28 cellular contexts compared by ENCODE assay signal in the genomic region with DNA sequence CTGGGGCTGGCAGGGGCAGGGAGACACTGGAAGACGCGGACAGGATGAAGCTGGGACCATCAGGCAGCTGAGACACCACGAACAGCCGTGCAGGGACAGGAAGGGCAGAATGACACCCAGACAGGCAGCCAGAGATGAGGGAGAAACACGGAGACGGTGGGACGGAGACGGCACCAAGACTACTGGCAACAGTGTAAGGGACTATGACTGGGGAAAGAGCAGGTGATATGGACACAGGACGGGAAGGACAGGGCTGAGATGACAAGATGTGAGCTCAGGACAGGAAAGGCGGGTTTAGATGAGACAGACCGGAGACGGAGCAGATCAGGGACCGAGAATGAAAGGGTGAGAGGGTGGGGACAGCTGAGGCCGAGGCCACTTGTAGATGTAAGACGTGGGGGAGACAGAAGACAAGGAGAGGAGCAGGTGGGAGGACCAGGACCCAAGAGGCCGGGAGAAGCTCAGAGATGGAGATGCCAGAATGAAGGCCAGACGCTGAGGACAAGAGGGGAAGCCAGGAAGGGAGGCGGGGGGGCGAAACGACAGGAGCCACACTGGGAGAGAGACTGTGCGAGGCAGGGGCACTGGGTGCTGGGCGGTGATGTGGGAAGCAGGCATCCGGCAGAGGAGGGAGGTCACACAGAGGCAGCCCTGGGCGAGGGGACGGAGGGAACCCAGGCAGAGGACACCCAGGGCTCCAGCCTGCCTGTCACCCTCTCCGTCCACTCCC. TPM values are rescaled to one million over a fixed set of nuclear protein-coding genes. Genes with fewer than 3 reads are reported as not detected.
DNase-seq lines count a peak whose midpoint lies in the region; ATAC-seq and TF ChIP-seq lines count a peak whose summit lies in the region.
"Had no signal": no experiment of that assay in that cellular context is flagged by ENCODE, and none has a peak within 500 bp of the region (broad histone marks: within the 10 kb centered on the region; RNA-seq: fewer than 3 reads in every experiment).

No MANE protein-coding gene starts in this region.

- DNase-seq in activated CD8-positive, alpha-beta T cell treated with anti-CD3 and anti-CD28 coated beads, Interleukin-2, amount 10 ng/mL, durations not matched to agents 7 days and 5 days = no peak
- DNase-seq in mesothelial cell of epicardium (ENCODE audit: low spot score in 2 of 2, unreplicated experiment in 2 of 2) (no peak), NCI-H2029 (lab: John Stamatoyannopoulos, UW) (no peak), NCI-H1930 (lab: John Stamatoyannopoulos, UW) (no peak)
- no peak for DNase-seq in stimulated activated naive B cell treated with anti-CD40 and anti-IgM and Interleukin-4, amounts not matched to agents 10 μg/mL and 1 μg/mL and 100 μg/mL, for 72 hours
- DNase-seq: activated CD8-positive, alpha-beta memory T cell treated with anti-CD3 and anti-CD28 coated beads for 24 hours; activated effector memory CD4-positive, alpha-beta T cell treated with anti-CD3 and anti-CD28 coated beads, Interleukin-2, amount 50 U/mL, for 16 hours; activated naive CD8-positive, alpha-beta T cell treated with anti-CD3 and anti-CD28 coated beads for 36 hours; activated T-cell treated with anti-CD3 and anti-CD28 coated beads for 4 hours; Calu3; foreskin melanocyte; kidney; MG63; midbrain; naive thymus-derived CD8-positive, alpha-beta T cell; NCI-H1105; NCI-H187 treated with DMSO at 0.1 percent for 48 hours; NCI-H510A treated with DMSO at 0.1 percent for 48 hours; OCI-M1; stimulated activated CD4-positive, alpha-beta T cell treated with anti-CD3 and anti-CD28 coated beads, Interleukin-4, amount 100 ng/mL, for 4 hours; trophoblast cell had no signal

- H3K4me1 Mint-ChIP-seq in activated CD8-positive, alpha-beta T cell treated with anti-CD3 and anti-CD28 coated beads, Interleukin-2, amount 10 ng/mL, durations not matched to agents 7 days and 5 days (ENCODE audit: low read depth) = peaks cover 2% of the 10 kb centered on the region
- H3K4me1 Mint-ChIP-seq in mesothelial cell of epicardium = no peaks in the 10 kb centered on the region
- peaks cover 0 to 6% of the 10 kb centered on the region in 2 donors for H3K4me1 Mint-ChIP-seq in stimulated activated naive B cell treated with anti-CD40 and anti-IgM and Interleukin-4, amounts not matched to agents 10 μg/mL and 1 μg/mL and 100 μg/mL, for 72 hours

- peaks cover 11% of the 10 kb centered on the region for H3K36me3 Mint-ChIP-seq in activated CD8-positive, alpha-beta T cell treated with anti-CD3 and anti-CD28 coated beads, Interleukin-2, amount 10 ng/mL, durations not matched to agents 7 days and 5 days (ENCODE audit: low read depth)
- peaks cover 27% of the 10 kb centered on the region for H3K36me3 Mint-ChIP-seq in mesothelial cell of epicardium
- H3K36me3 Mint-ChIP-seq in stimulated activated naive B cell treated with anti-CD40 and anti-IgM and Interleukin-4, amounts not matched to agents 10 μg/mL and 1 μg/mL and 100 μg/mL, for 72 hours = peaks cover 12 to 43% of the 10 kb centered on the region in 2 donors
- H3K36me3 Mint-ChIP-seq: activated naive CD8-positive, alpha-beta T cell treated with anti-CD3 and anti-CD28 coated beads for 36 hours had no signal

- H3K27me3 Mint-ChIP-seq in activated CD8-positive, alpha-beta T cell treated with anti-CD3 and anti-CD28 coated beads, Interleukin-2, amount 10 ng/mL, durations not matched to agents 7 days and 5 days (ENCODE audit: low read depth) = no peaks in the 10 kb centered on the region
- no peaks in the 10 kb centered on the region for H3K27me3 Mint-ChIP-seq in mesothelial cell of epicardium (ENCODE audit: low read depth)
- no peaks in the 10 kb centered on the region for H3K27me3 Mint-ChIP-seq in stimulated activated naive B cell treated with anti-CD40 and anti-IgM and Interleukin-4, amounts not matched to agents 10 μg/mL and 1 μg/mL and 100 μg/mL, for 72 hours
- H3K27me3 Mint-ChIP-seq: activated naive CD8-positive, alpha-beta T cell treated with anti-CD3 and anti-CD28 coated beads for 36 hours; dendritic cell treated with granulocyte-macrophage colony-stimulating factor and Interleukin-4, amounts not matched to agents 40 ng/mL and 50 ng/mL, for 4 days; naive thymus-derived CD8-positive, alpha-beta T cell had no signal

- POLR2A ChIA-PET in HEK293 (lab: Yijun Ruan, JAX) = no interaction called here
- POLR2A ChIA-PET in activated CD8-positive, alpha-beta T cell treated with anti-CD3 and anti-CD28 coated beads, Interleukin-2, amount 10 ng/mL, durations not matched to agents 7 days and 5 days (lab: Charles Lee) = no interaction called here

- H3K36me3 ChIP-seq in HEK293 (ENCODE audit: control insufficient read depth in 2 of 2, insufficient read depth in 1 of 2, low read length in 2 of 2) = peaks cover 16 to 47% of the 10 kb centered on the region in 2 experiments

- no peak for ATAC-seq in activated CD8-positive, alpha-beta T cell treated with anti-CD3 and anti-CD28 coated beads, Interleukin-2, amount 10 ng/mL, durations not matched to agents 7 days and 5 days
- no peak for ATAC-seq in stimulated activated naive B cell treated with anti-CD40 and anti-IgM and Interleukin-4, amounts not matched to agents 10 μg/mL and 1 μg/mL and 100 μg/mL, for 72 hours (replicated peaks)
- no peak for ATAC-seq in GM19395 (IDR thresholded peaks at IDR 0.05; ENCODE audit: unreplicated experiment)
- ATAC-seq: naive thymus-derived CD8-positive, alpha-beta T cell had no signal

- no peak for TF ChIP-seq CTCF in HEK293 (tag by site-specific recombination; IDR thresholded peaks at IDR 0.05)
- no peak for TF ChIP-seq CTCF in mesothelial cell of epicardium (IDR thresholded peaks at IDR 0.05; ENCODE audit: unreplicated experiment)

- H3K27ac Mint-ChIP-seq in activated CD8-positive, alpha-beta T cell treated with anti-CD3 and anti-CD28 coated beads, Interleukin-2, amount 10 ng/mL, durations not matched to agents 7 days and 5 days = peak overlapping the region; percentile 20
- peak overlapping the region; percentile 36 for H3K27ac Mint-ChIP-seq in mesothelial cell of epicardium
- H3K27ac Mint-ChIP-seq in stimulated activated naive B cell treated with anti-CD40 and anti-IgM and Interleukin-4, amounts not matched to agents 10 μg/mL and 1 μg/mL and 100 μg/mL, for 72 hours = peak overlapping the region; percentile 31
- H3K27ac Mint-ChIP-seq: activated naive CD8-positive, alpha-beta T cell treated with anti-CD3 and anti-CD28 coated beads for 36 hours; dendritic cell treated with granulocyte-macrophage colony-stimulating factor and Interleukin-4, amounts not matched to agents 40 ng/mL and 50 ng/mL, for 4 days had no signal

- no peaks in the 10 kb centered on the region for H3K9me3 ChIP-seq in HEK293 (ENCODE audit: control insufficient read depth, insufficient read depth, low read depth, low read length)
- H3K9me3 ChIP-seq: ascending aorta; BLaER1 treated with 17β-estradiol and CSF1 and Interleukin-3, amounts not matched to agents 10 nM and 100 nM; MG63 had no signal

- H3K27ac ChIP-seq in HEK293 (ENCODE audit: extremely low read depth, low read depth, low read length) = peak overlapping the region; percentile 16; the same call in 1 of the 2 replicates
- H3K27ac ChIP-seq: ascending aorta; BLaER1 treated with 17β-estradiol and CSF1 and Interleukin-3, amounts not matched to agents 10 nM and 100 nM; HL-60; KMS-11 had no signal

- H3K4me3 Mint-ChIP-seq in activated CD8-positive, alpha-beta T cell treated with anti-CD3 and anti-CD28 coated beads, Interleukin-2, amount 10 ng/mL, durations not matched to agents 7 days and 5 days = no peak overlapping the region
- H3K4me3 Mint-ChIP-seq in mesothelial cell of epicardium = no peak overlapping the region
- no peak overlapping the region for H3K4me3 Mint-ChIP-seq in stimulated activated naive B cell treated with anti-CD40 and anti-IgM and Interleukin-4, amounts not matched to agents 10 μg/mL and 1 μg/mL and 100 μg/mL, for 72 hours
- H3K4me3 Mint-ChIP-seq: activated naive CD8-positive, alpha-beta T cell treated with anti-CD3 and anti-CD28 coated beads for 36 hours; dendritic cell treated with granulocyte-macrophage colony-stimulating factor and Interleukin-4, amounts not matched to agents 40 ng/mL and 50 ng/mL, for 4 days; naive thymus-derived CD8-positive, alpha-beta T cell had no signal

- no peaks in the 10 kb centered on the region for H3K9me3 Mint-ChIP-seq in activated CD8-positive, alpha-beta T cell treated with anti-CD3 and anti-CD28 coated beads, Interleukin-2, amount 10 ng/mL, durations not matched to agents 7 days and 5 days (ENCODE audit: insufficient read depth)
- no peaks in the 10 kb centered on the region for H3K9me3 Mint-ChIP-seq in mesothelial cell of epicardium
- peaks cover 0 to 2% of the 10 kb centered on the region in 2 donors for H3K9me3 Mint-ChIP-seq in stimulated activated naive B cell treated with anti-CD40 and anti-IgM and Interleukin-4, amounts not matched to agents 10 μg/mL and 1 μg/mL and 100 μg/mL, for 72 hours
- H3K9me3 Mint-ChIP-seq: activated naive CD8-positive, alpha-beta T cell treated with anti-CD3 and anti-CD28 coated beads for 36 hours; dendritic cell treated with granulocyte-macrophage colony-stimulating factor and Interleukin-4, amounts not matched to agents 40 ng/mL and 50 ng/mL, for 4 days had no signal

- CTCF ChIA-PET in HEK293 (lab: Yijun Ruan, JAX) = interaction anchor here (0.6 to 6.4 kb wide), 9 partner anchors 10 to 788 kb away, joined by 3 to 102 read pairs (median 3); partner anchors contain the start of gene NAPA
- CTCF ChIA-PET in activated CD8-positive, alpha-beta T cell treated with anti-CD3 and anti-CD28 coated beads, Interleukin-2, amount 10 ng/mL, durations not matched to agents 7 days and 5 days (lab: Charles Lee) = interaction anchor here (1.1 to 1.4 kb wide), 2 partner anchors 10 to 259 kb away, joined by 4 to 6 read pairs; no protein-coding TSS in a partner anchor

- H3K4me1 ChIP-seq in HEK293 (ENCODE audit: control insufficient read depth, insufficient read depth, low read length) = no peaks in the 10 kb centered on the region
- H3K4me1 ChIP-seq: ascending aorta had no signal

- no peak overlapping the region for H3K4me3 ChIP-seq in HEK293 (ENCODE audit: low read depth, low read length)
- H3K4me3 ChIP-seq: ascending aorta; BLaER1 treated with 17β-estradiol and CSF1 and Interleukin-3, amounts not matched to agents 10 nM and 100 nM; MG63 had no signal

RNA-seq across cellular contexts. Expression of gene EHD2, which starts 17.5 kb away (rescaled TPM):
- total RNA-seq in activated CD8-positive, alpha-beta T cell treated with anti-CD3 and anti-CD28 coated beads, Interleukin-2, amount 10 ng/mL, durations not matched to agents 7 days and 5 days = under 1 TPM in 1 of 2 experiments, not detected in 1; 0.34 TPM
- total RNA-seq in mesothelial cell of epicardium = 38.7 to 39.2 TPM (median 38.8 TPM) in 3 replicates
- total RNA-seq: naive thymus-derived CD8-positive, alpha-beta T cell had no signal

RNA-seq across cellular contexts. Expression of gene NOP53, which starts 49.6 kb away (rescaled TPM):
- 100 to 1,000 TPM; 244 to 272 TPM for total RNA-seq in activated CD8-positive, alpha-beta T cell treated with anti-CD3 and anti-CD28 coated beads, Interleukin-2, amount 10 ng/mL, durations not matched to agents 7 days and 5 days
- total RNA-seq in mesothelial cell of epicardium = 290 to 313 TPM (median 310 TPM) in 3 replicates

Comparison
In these comparisons a context has a peak if more than half of its experiments do, and no peak if none do; other contexts are left out.
1. RNA of gene EHD2, which starts 17.5 kb away (total RNA-seq): 38.7 to 39.2 TPM in mesothelial cell of epicardium; 0.34 TPM in activated CD8-positive, alpha-beta T cell treated with anti-CD3 and anti-CD28 coated beads, Interleukin-2, amount 10 ng/mL, durations not matched to agents 7 days and 5 days; every median in the first group is over 10 times any median in the second.
2. Peak in every context shown above with its lines, with median percentiles within 50 percentile points of each other: H3K27ac Mint-ChIP-seq.